Comparison of ENCODE assay signal across 8 cellular contexts in genomic region chr7:46518713-46519112, GRCh38.
"Had no signal": no experiment of that assay in that cellular context is flagged by ENCODE, and none has a peak within 500 bp of the region (broad histone marks: within the 10 kb centered on the region; RNA-seq: fewer than 3 reads in every experiment).

No MANE protein-coding gene starts in this region.

- FAIRE-seq: H1, H54, HTR-8/SVneo had no signal

- H3K9me3 Mint-ChIP-seq: H9 had no signal

- DNase-seq: H9, HCEC 1CT, KBM-7 had no signal

- H3K4me3 Mint-ChIP-seq: GM23338, H9 had no signal

- H3K4me1 Mint-ChIP-seq: GM23338, H9 had no signal

- H3K4me3 ChIP-seq: GM23338 had no signal

- H3K4me2 ChIP-seq: GM23338, KMS-11 had no signal

- H3K27ac ChIP-seq: KMS-11 had no signal

- ATAC-seq: GM23338 had no signal

- H3K9ac ChIP-seq: KMS-11 had no signal

- H3K27ac Mint-ChIP-seq: GM23338, H9 had no signal

- H2AFZ ChIP-seq: GM23338 had no signal
